ENCODE assay signal across 9 cellular contexts in genomic region chr9:72292874-72293607, GRCh38.
DNase-seq lines count a peak whose midpoint lies in the region; ATAC-seq and TF ChIP-seq lines count a peak whose summit lies in the region.
"Had no signal": no experiment of that assay in that cellular context is flagged by ENCODE, and none has a peak within 500 bp of the region (broad histone marks: within the 10 kb centered on the region; RNA-seq: fewer than 3 reads in every experiment).

No MANE protein-coding gene starts in this region.

- ATAC-seq in left ventricle myocardium superior = peak; percentile 38
- ATAC-seq in Right ventricle myocardium inferior = no peak
- ATAC-seq in aorta (ENCODE audit: low FRiP score) = peak; percentile 19
- no peak for ATAC-seq in HG02840 (IDR thresholded peaks at IDR 0.05; ENCODE audit: low FRiP score, unreplicated experiment)

- H3K36me3 ChIP-seq in SK-N-MC (ENCODE audit: insufficient read depth, low read length) (no peaks in the 10 kb centered on the region), right atrium auricular region (no peaks in the 10 kb centered on the region), aorta (ENCODE audit: control insufficient read depth in 1 of 2, insufficient read depth in 2 of 2, low read length in 1 of 2) (no peaks in the 10 kb centered on the region), thyroid gland (no peaks in the 10 kb centered on the region)

- no peak for TF ChIP-seq POLR2A in thyroid gland (IDR thresholded peaks at IDR 0.05)

- H3K27me3 ChIP-seq in right atrium auricular region = no peaks in the 10 kb centered on the region
- no peaks in the 10 kb centered on the region for H3K27me3 ChIP-seq in aorta (ENCODE audit: control insufficient read depth in 1 of 2, insufficient read depth in 2 of 2, low read length in 1 of 2)
- H3K27me3 ChIP-seq in thyroid gland = no peaks in the 10 kb centered on the region

- WGBS in aorta, 2 donors = 40 to 51% methylated on average over 5 of the region's 5 CpGs
- 46 to 52% methylated on average over 5 of the region's 5 CpGs for WGBS in thyroid gland, 2 donors

- H3K4me1 ChIP-seq in right atrium auricular region (no peaks in the 10 kb centered on the region), aorta (ENCODE audit: control insufficient read depth in 1 of 2, insufficient read depth in 2 of 2, low read length in 2 of 2) (peaks cover 0 to 1% of the 10 kb centered on the region in 2 donors), thyroid gland (peaks cover 3 to 18% of the 10 kb centered on the region in 2 donors)

- intact Hi-C loops in left ventricle myocardium superior (cut with micrococcal nuclease) (loop anchor here (5.0 kb wide), 1 partner anchor 529 kb away; no protein-coding TSS in a partner anchor), Right ventricle myocardium inferior (cut with DNase I) (loop anchor here (2.0 kb wide), 1 partner anchor 300 kb away; no protein-coding TSS in a partner anchor), aorta (cut with DNase I) (no loop called here), thyroid gland (cut with DNase I) (no loop called here)

- TF ChIP-seq CTCF in right atrium auricular region (IDR thresholded peaks at IDR 0.05) (no peak), thyroid gland (IDR thresholded peaks at IDR 0.05) (no peak)

- peak overlapping the region; percentile 86 for H3K27ac ChIP-seq in SK-N-MC
- peak overlapping the region in 1 of 2 donors; percentile 4 for H3K27ac ChIP-seq in right atrium auricular region
- no peak overlapping the region for H3K27ac ChIP-seq in aorta (ENCODE audit: low read depth in 1 of 2, low read length in 2 of 2)
- no peak overlapping the region for H3K27ac ChIP-seq in thyroid gland

- H3K4me3 ChIP-seq in SK-N-MC (peak overlapping the region; percentile 74), right atrium auricular region (no peak overlapping the region), aorta (ENCODE audit: low read length in 2 of 2) (no peak overlapping the region), thyroid gland (replicated peaks in 1 of 3) (no peak overlapping the region)

- peak overlapping the region; percentile 72 for H3K9ac ChIP-seq in SK-N-MC (ENCODE audit: insufficient read length)

- no peak for DNase-seq in left ventricle myocardium superior
- DNase-seq in Right ventricle myocardium inferior (ENCODE audit: missing footprints) = no peak
- peak; percentile 98 for DNase-seq in SK-N-MC (ENCODE audit: low read depth, low spot score)
- DNase-seq in right atrium auricular region (ENCODE audit: low spot score) = peak; percentile 64
- DNase-seq in aorta = no peak
- DNase-seq in thyroid gland = no peak
- no peak for DNase-seq in HK-2 (ENCODE audit: unreplicated experiment)
- DNase-seq: NCI-H1930 had no signal

- H3K9me3 ChIP-seq in SK-N-MC (ENCODE audit: low read depth, low read length) = no peaks in the 10 kb centered on the region
- no peaks in the 10 kb centered on the region for H3K9me3 ChIP-seq in right atrium auricular region
- H3K9me3 ChIP-seq in aorta (ENCODE audit: control insufficient read depth, low read length) = no peaks in the 10 kb centered on the region
- no peaks in the 10 kb centered on the region for H3K9me3 ChIP-seq in thyroid gland

Comparison
In these comparisons a context has a peak if more than half of its experiments do, and no peak if none do; other contexts are left out.
1. ATAC-seq: peak in left ventricle myocardium superior (single experiment) and aorta (single experiment); none in Right ventricle myocardium inferior (single experiment) and HG02840 (single experiment).
2. DNase-seq: peak in SK-N-MC (single experiment) and right atrium auricular region (single experiment); none in left ventricle myocardium superior (single experiment), Right ventricle myocardium inferior (single experiment), aorta (0 of 2), thyroid gland (0 of 2) and HK-2 (single experiment).
3. intact Hi-C loops: an anchor here in left ventricle myocardium superior (5.0 kb wide) and Right ventricle myocardium inferior (2.0 kb wide); none called in aorta and thyroid gland.